ENCODE assay signal across 14 cellular contexts in the genomic region with DNA sequence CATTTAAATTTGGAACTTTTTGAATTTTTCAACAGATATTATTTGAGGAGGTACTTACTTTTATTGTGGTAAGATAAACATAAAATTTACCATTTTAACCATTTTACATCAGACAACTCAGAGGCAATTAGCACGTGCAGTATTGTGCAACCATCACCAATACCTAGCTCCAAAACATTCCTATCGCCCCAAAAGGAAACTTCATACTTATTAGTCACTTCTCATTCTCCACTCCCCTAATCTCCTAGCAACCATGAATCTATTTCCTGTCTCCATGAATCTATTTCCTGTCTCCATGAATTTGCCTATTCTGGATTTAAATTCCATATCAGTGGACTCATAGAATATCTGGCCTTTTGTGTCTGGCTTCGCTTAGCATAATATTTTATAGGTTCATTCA.
DNase-seq lines count a peak whose midpoint lies in the region; TF ChIP-seq lines count a peak whose summit lies in the region.
"Had no signal": no experiment of that assay in that cellular context is flagged by ENCODE, and none has a peak within 500 bp of the region (broad histone marks: within the 10 kb centered on the region; RNA-seq: fewer than 3 reads in every experiment).

No MANE protein-coding gene starts in this region.

- TF ChIP-seq CTCF in cardiac fibroblast (IDR thresholded peaks at IDR 0.05; ENCODE audit: low read depth, low read length) (no peak), CD14-positive monocyte (IDR thresholded peaks at IDR 0.05) (no peak)

- H3K4me3 Mint-ChIP-seq in CD14-positive monocyte: no peak overlapping the region

- H3K36me3 Mint-ChIP-seq in CD14-positive monocyte: no peaks in the 10 kb centered on the region

- H3K4me3 ChIP-seq in cardiac fibroblast (replicated peaks in 1 of 2; ENCODE audit: low read depth in 2 of 2, low read length in 2 of 2): no peak overlapping the region

- H3K27ac Mint-ChIP-seq in CD14-positive monocyte: no peak overlapping the region

- H3K27me3 Mint-ChIP-seq in CD14-positive monocyte (ENCODE audit: low read depth in 3 of 3): peaks cover 0 to 2% (median 2%) of the 10 kb centered on the region in 3 donors

- peaks cover 0 to 3% (median 0%) of the 10 kb centered on the region in 7 donors for H3K9me3 Mint-ChIP-seq in CD14-positive monocyte

- no peaks in the 10 kb centered on the region for H3K4me1 Mint-ChIP-seq in CD14-positive monocyte

- DNase-seq in EH (ENCODE audit: low read depth) (peak; percentile 90), M059J (ENCODE audit: low read depth) (peak; percentile 85), cardiac fibroblast (ENCODE audit: low read depth in 2 of 2) (peak; percentile 78 to 91), kidney tubule cell (ENCODE audit: low spot score) (peak; percentile 90), KG1 (lab: John Stamatoyannopoulos, UW) (no peak), UCSD-AML1 (lab: John Stamatoyannopoulos, UW; ENCODE audit: unreplicated experiment) (no peak), CD14-positive monocyte (ENCODE audit: low spot score) (no peak), anterior cingulate cortex (lab: John Stamatoyannopoulos, UW) (no peak)
- DNase-seq: activated CD4-positive, alpha-beta T cell treated with anti-CD3 and anti-CD28 coated beads, Interleukin-2, amount 50 U/mL, for 4 hours; caudate nucleus; COR-L47; Kasumi-1; NCI-H2171 treated with DMSO at 0.1 percent for 48 hours; substantia nigra had no signal

- intact Hi-C loops in CD14-positive monocyte (cut with micrococcal nuclease): no loop called here

Comparison
In these comparisons a context has a peak if more than half of its experiments do, and no peak if none do; other contexts are left out.
1. DNase-seq: peak in EH (single experiment), M059J (single experiment), cardiac fibroblast (2 of 2) and kidney tubule cell (single experiment); none in KG1 (single experiment), UCSD-AML1 (single experiment), CD14-positive monocyte (single experiment) and anterior cingulate cortex (0 of 58).